23 cellular contexts compared by ENCODE assay signal in genomic region chrX:44265559-44265958, GRCh38.
DNase-seq lines count a peak whose midpoint lies in the region; ATAC-seq, FAIRE-seq and TF ChIP-seq lines count a peak whose summit lies in the region.
"Had no signal": no experiment of that assay in that cellular context is flagged by ENCODE, and none has a peak within 500 bp of the region (broad histone marks: within the 10 kb centered on the region; RNA-seq: fewer than 3 reads in every experiment).

No MANE protein-coding gene starts in this region.

- RAD21 ChIA-PET in GM12878 (lab: Charles Lee; ENCODE audit: unreplicated experiment): no interaction called here

- intact Hi-C loops in GM12878 (cut with micrococcal nuclease; ENCODE audit: unreplicated experiment): no loop called here

- H2AFZ ChIP-seq in GM12878 (ENCODE audit: control insufficient read depth, low read depth, low read length): no peak overlapping the region
- H2AFZ ChIP-seq: neural progenitor cell had no signal

- SMC1A ChIA-PET in GM12878 (lab: Charles Lee; ENCODE audit: uncharacterized antibody, unreplicated experiment): interaction anchor here (1.1 kb wide), 1 partner anchor 14 kb away, joined by 3 read pairs; no protein-coding TSS in a partner anchor

- no peak overlapping the region for H3K9ac ChIP-seq in GM12878 (ENCODE audit: control insufficient read depth, insufficient read depth, low read length)
- H3K9ac ChIP-seq: neural progenitor cell had no signal

- no peak for DNase-seq in stimulated activated naive CD8-positive, alpha-beta T cell treated with anti-CD3 and anti-CD28 coated beads, Interleukin-15, amount 100 ng/mL, for 72 hours
- DNase-seq in stimulated activated naive CD8-positive, alpha-beta T cell treated with anti-CD3 and anti-CD28 coated beads, Interleukin-15, Interleukin-2, amounts not matched to agents 100 U/mL and 50 U/mL, for 24 hours: no peak
- no peak for DNase-seq in GM12878 (ENCODE audit: low read depth, low spot score)
- DNase-seq in DMS153 treated with DMSO at 0.1 percent for 48 hours (lab: John Stamatoyannopoulos, UW; ENCODE audit: unreplicated experiment): no peak
- no peak for DNase-seq in SJCRH30
- no peak for DNase-seq in NCI-H69 (lab: John Stamatoyannopoulos, UW)
- DNase-seq: C1 segment of cervical spinal cord; EL; gastrocnemius medialis; left cardiac atrium; NCI-H2081; NCI-H2227 treated with DMSO at 0.1 percent for 48 hours; NCI-H748 treated with DMSO at 0.1 percent for 48 hours; stimulated activated CD4-positive, alpha-beta T cell treated with anti-CD3 and anti-CD28 coated beads, Interleukin-2, amount 100 ng/mL, for 24 hours had no signal

- peak; percentile 60 for ATAC-seq in stimulated activated naive CD8-positive, alpha-beta T cell treated with anti-CD3 and anti-CD28 coated beads, Interleukin-15, amount 100 ng/mL, for 72 hours
- no peak for ATAC-seq in stimulated activated naive CD8-positive, alpha-beta T cell treated with anti-CD3 and anti-CD28 coated beads, Interleukin-15, Interleukin-2, amounts not matched to agents 100 U/mL and 50 U/mL, for 24 hours
- peak; percentile 50 for ATAC-seq in HG02610 (IDR thresholded peaks at IDR 0.05; ENCODE audit: unreplicated experiment)
- ATAC-seq in GM12878: peak; percentile 46
- ATAC-seq: gastrocnemius medialis, left cardiac atrium had no signal

- in situ Hi-C loops in GM12878 (cut with MboI): no loop called here

- peaks cover 5 to 9% of the 10 kb centered on the region in 2 donors for H3K9me3 Mint-ChIP-seq in stimulated activated naive CD8-positive, alpha-beta T cell treated with anti-CD3 and anti-CD28 coated beads, Interleukin-15, amount 100 ng/mL, for 72 hours
- H3K9me3 Mint-ChIP-seq: neural progenitor cell, type B pancreatic cell had no signal

- no peaks in the 10 kb centered on the region for H3K4me1 ChIP-seq in GM12878 (ENCODE audit: control insufficient read depth, insufficient read depth, low read length)
- H3K4me1 ChIP-seq in SJCRH30: no peaks in the 10 kb centered on the region
- H3K4me1 ChIP-seq: gastrocnemius medialis, neural progenitor cell, right atrium auricular region, SJSA1 had no signal

- no peak overlapping the region for H3K27ac Mint-ChIP-seq in stimulated activated naive CD8-positive, alpha-beta T cell treated with anti-CD3 and anti-CD28 coated beads, Interleukin-15, amount 100 ng/mL, for 72 hours
- H3K27ac Mint-ChIP-seq: neural progenitor cell, type B pancreatic cell had no signal

- H4K20me1 ChIP-seq in GM12878 (ENCODE audit: control insufficient read depth, insufficient read depth): no peaks in the 10 kb centered on the region

- no peak overlapping the region for H3K4me2 ChIP-seq in GM12878 (ENCODE audit: control insufficient read depth, insufficient read depth)
- H3K4me2 ChIP-seq: neural progenitor cell, smooth muscle cell had no signal

- BruUV-seq in GM12878 (replicated peaks; lab: Mats Ljungman, UMichigan): no TSS peak

- TF ChIP-seq CTCF in GM12878 (IDR thresholded peaks at IDR 0.05 in 2 of 3, conservative IDR thresholded peaks at IDR 0.05 in 1 of 3; ENCODE audit: control insufficient read depth in 2 of 3, extremely low read depth in 1 of 3, insufficient read depth in 1 of 3, low read depth in 3 of 3, low read length in 3 of 3): no peak

- no peak for TF ChIP-seq POLR2A in GM12878 (IDR thresholded peaks at IDR 0.05; ENCODE audit: low read depth, low read length)

- WGBS in GM12878 (ENCODE audit: insufficient coverage, insufficient replicate concordance, low lambda C conversion rate, missing lambda C conversion rate): 3% methylated on average over 2 of the region's 2 CpGs

- peaks cover 24% of the 10 kb centered on the region for H3K4me1 Mint-ChIP-seq in stimulated activated naive CD8-positive, alpha-beta T cell treated with anti-CD3 and anti-CD28 coated beads, Interleukin-15, amount 100 ng/mL, for 72 hours

- peak overlapping the region in 1 of 2 donors; percentile 33 for H3K4me3 Mint-ChIP-seq in stimulated activated naive CD8-positive, alpha-beta T cell treated with anti-CD3 and anti-CD28 coated beads, Interleukin-15, amount 100 ng/mL, for 72 hours
- H3K4me3 Mint-ChIP-seq: neural progenitor cell, type B pancreatic cell had no signal

- CTCF ChIA-PET in GM12878 (lab: Yijun Ruan, JAX): interaction anchor here (1.1 kb wide), 1 partner anchor 11 kb away, joined by 5 read pairs; no protein-coding TSS in a partner anchor

- H3K79me2 ChIP-seq in GM12878 (ENCODE audit: control insufficient read depth, insufficient read depth, low read length): no peaks in the 10 kb centered on the region

- H3K27me3 Mint-ChIP-seq in stimulated activated naive CD8-positive, alpha-beta T cell treated with anti-CD3 and anti-CD28 coated beads, Interleukin-15, amount 100 ng/mL, for 72 hours: no peaks in the 10 kb centered on the region
- H3K27me3 Mint-ChIP-seq: type B pancreatic cell had no signal

- no peak for FAIRE-seq in GM12878 (lab: Jason Lieb, UNC)
- FAIRE-seq: RCC 7860, TTC549 had no signal

- TF ChIP-seq EP300 in GM12878 (IDR thresholded peaks at IDR 0.05; ENCODE audit: borderline replicate concordance in 1 of 2, control insufficient read depth in 1 of 2, low read depth in 2 of 2, low read length in 2 of 2): no peak

- H3K9me3 ChIP-seq in GM12878 (replicated peaks; ENCODE audit: control insufficient read depth, insufficient read depth, low read length) (no peaks in the 10 kb centered on the region), SJCRH30 (replicated peaks) (no peaks in the 10 kb centered on the region)
- H3K9me3 ChIP-seq: gastrocnemius medialis, HAP-1, right atrium auricular region, SJSA1 had no signal

- H3K27me3 ChIP-seq in GM12878 (replicated peaks in 1 of 2; ENCODE audit: control insufficient read depth in 2 of 2, insufficient read depth in 2 of 2, low read length in 1 of 2): no peaks in the 10 kb centered on the region
- H3K27me3 ChIP-seq in SJCRH30: no peaks in the 10 kb centered on the region
- H3K27me3 ChIP-seq: gastrocnemius medialis, neural progenitor cell, right atrium auricular region, SJSA1 had no signal

- no peaks in the 10 kb centered on the region for H3K36me3 ChIP-seq in GM12878 (ENCODE audit: control insufficient read depth in 2 of 2, insufficient read depth in 2 of 2, low read length in 1 of 2)
- H3K36me3 ChIP-seq in SJCRH30: no peaks in the 10 kb centered on the region
- H3K36me3 ChIP-seq: gastrocnemius medialis, HAP-1, neural progenitor cell, right atrium auricular region, SJSA1 had no signal

- H3K27ac ChIP-seq in GM12878 (ENCODE audit: control insufficient read depth, insufficient read depth) (no peak overlapping the region), SJCRH30 (no peak overlapping the region)
- H3K27ac ChIP-seq: gastrocnemius medialis, neural progenitor cell, right atrium auricular region, SJSA1 had no signal

- no peak for TF ChIP-seq RAD21 in GM12878 (IDR thresholded peaks at IDR 0.05; ENCODE audit: insufficient read depth, low read depth, low read length)

- POLR2A ChIA-PET in GM12878 (lab: Charles Lee): no interaction called here

- H3K4me3 ChIP-seq in GM12878 (no peak overlapping the region), SJCRH30 (no peak overlapping the region)
- H3K4me3 ChIP-seq: gastrocnemius medialis, HAP-1, neural progenitor cell, right atrium auricular region, SJSA1, smooth muscle cell had no signal

TF ChIP-seq in GM12878, 131 proteins besides CTCF, POLR2A, EP300 and RAD21 (continues in another document):
- TF ChIP-seq JUNB (IDR thresholded peaks at IDR 0.05) (no peak), ZSCAN29 (IDR thresholded peaks at IDR 0.05) (no peak), BCL11A (IDR thresholded peaks at IDR 0.05; ENCODE audit: low read depth, low read length) (no peak), ASH2L (IDR thresholded peaks at IDR 0.05; ENCODE audit: borderline replicate concordance, low read depth) (no peak), E2F4 (IDR thresholded peaks at IDR 0.05; ENCODE audit: low read depth, low read length) (no peak), KDM1A (IDR thresholded peaks at IDR 0.05; ENCODE audit: borderline replicate concordance) (no peak), KAT2A (conservative IDR thresholded peaks at IDR 0.05; ENCODE audit: control insufficient read depth, low read depth, low read length) (no peak), CEBPB (IDR thresholded peaks at IDR 0.05; ENCODE audit: borderline replicate concordance in 1 of 2, low read depth in 2 of 2, low read length in 2 of 2) (no peak), PAX8 (IDR thresholded peaks at IDR 0.05) (no peak), BRCA1 (IDR thresholded peaks at IDR 0.05; ENCODE audit: low read depth, low read length) (no peak), SIN3A (IDR thresholded peaks at IDR 0.05; ENCODE audit: low read depth, low read length) (no peak), NFXL1 (IDR thresholded peaks at IDR 0.05; ENCODE audit: borderline replicate concordance) (no peak)
- TF ChIP-seq, protein P1, sequence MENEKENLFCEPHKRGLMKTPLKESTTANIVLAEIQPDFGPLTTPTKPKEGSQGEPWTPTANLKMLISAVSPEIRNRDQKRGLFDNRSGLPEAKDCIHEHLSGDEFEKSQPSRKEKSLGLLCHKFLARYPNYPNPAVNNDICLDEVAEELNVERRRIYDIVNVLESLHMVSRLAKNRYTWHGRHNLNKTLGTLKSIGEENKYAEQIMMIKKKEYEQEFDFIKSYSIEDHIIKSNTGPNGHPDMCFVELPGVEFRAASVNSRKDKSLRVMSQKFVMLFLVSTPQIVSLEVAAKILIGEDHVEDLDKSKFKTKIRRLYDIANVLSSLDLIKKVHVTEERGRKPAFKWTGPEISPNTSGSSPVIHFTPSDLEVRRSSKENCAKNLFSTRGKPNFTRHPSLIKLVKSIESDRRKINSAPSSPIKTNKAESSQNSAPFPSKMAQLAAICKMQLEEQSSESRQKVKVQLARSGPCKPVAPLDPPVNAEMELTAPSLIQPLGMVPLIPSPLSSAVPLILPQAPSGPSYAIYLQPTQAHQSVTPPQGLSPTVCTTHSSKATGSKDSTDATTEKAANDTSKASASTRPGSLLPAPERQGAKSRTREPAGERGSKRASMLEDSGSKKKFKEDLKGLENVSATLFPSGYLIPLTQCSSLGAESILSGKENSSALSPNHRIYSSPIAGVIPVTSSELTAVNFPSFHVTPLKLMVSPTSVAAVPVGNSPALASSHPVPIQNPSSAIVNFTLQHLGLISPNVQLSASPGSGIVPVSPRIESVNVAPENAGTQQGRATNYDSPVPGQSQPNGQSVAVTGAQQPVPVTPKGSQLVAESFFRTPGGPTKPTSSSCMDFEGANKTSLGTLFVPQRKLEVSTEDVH (IDR thresholded peaks at IDR 0.05; ENCODE audit: low read depth, partially characterized antibody): no peak
